ENCODE assay signal across 1 cellular context in genomic region chr14:60734465-60735242, GRCh38.
TF ChIP-seq lines count a peak whose summit lies in the region.

TSS of gene MNAT1 (plus strand) at chr14:60734761. CDS start at chr14:60734863, 102 bp downstream.

TF ChIP-seq in HEK293, 187 proteins besides CTCF, POLR2A, EP300 and RAD21 (continued from another document and continues in another):
- TF ChIP-seq, protein P1, sequence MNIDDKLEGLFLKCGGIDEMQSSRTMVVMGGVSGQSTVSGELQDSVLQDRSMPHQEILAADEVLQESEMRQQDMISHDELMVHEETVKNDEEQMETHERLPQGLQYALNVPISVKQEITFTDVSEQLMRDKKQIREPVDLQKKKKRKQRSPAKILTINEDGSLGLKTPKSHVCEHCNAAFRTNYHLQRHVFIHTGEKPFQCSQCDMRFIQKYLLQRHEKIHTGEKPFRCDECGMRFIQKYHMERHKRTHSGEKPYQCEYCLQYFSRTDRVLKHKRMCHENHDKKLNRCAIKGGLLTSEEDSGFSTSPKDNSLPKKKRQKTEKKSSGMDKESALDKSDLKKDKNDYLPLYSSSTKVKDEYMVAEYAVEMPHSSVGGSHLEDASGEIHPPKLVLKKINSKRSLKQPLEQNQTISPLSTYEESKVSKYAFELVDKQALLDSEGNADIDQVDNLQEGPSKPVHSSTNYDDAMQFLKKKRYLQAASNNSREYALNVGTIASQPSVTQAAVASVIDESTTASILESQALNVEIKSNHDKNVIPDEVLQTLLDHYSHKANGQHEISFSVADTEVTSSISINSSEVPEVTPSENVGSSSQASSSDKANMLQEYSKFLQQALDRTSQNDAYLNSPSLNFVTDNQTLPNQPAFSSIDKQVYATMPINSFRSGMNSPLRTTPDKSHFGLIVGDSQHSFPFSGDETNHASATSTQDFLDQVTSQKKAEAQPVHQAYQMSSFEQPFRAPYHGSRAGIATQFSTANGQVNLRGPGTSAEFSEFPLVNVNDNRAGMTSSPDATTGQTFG (tag by site-specific recombination; IDR thresholded peaks at IDR 0.05; ENCODE audit: borderline replicate concordance), result peak; percentile 29; the same call in 1 of the 2 replicates
- 0 out of 2 replicates have a peak, but pooled peaks have one; percentile 18 for TF ChIP-seq ZNF280D (tag by site-specific recombination; IDR thresholded peaks at IDR 0.05)
- TF ChIP-seq, protein P2, sequence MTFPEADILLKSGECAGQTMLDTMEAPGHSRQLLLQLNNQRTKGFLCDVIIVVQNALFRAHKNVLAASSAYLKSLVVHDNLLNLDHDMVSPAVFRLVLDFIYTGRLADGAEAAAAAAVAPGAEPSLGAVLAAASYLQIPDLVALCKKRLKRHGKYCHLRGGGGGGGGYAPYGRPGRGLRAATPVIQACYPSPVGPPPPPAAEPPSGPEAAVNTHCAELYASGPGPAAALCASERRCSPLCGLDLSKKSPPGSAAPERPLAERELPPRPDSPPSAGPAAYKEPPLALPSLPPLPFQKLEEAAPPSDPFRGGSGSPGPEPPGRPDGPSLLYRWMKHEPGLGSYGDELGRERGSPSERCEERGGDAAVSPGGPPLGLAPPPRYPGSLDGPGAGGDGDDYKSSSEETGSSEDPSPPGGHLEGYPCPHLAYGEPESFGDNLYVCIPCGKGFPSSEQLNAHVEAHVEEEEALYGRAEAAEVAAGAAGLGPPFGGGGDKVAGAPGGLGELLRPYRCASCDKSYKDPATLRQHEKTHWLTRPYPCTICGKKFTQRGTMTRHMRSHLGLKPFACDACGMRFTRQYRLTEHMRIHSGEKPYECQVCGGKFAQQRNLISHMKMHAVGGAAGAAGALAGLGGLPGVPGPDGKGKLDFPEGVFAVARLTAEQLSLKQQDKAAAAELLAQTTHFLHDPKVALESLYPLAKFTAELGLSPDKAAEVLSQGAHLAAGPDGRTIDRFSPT (tag by site-specific recombination; IDR thresholded peaks at IDR 0.05), result peak; percentile 92
- TF ChIP-seq ZNF658 (tag by site-specific recombination; IDR thresholded peaks at IDR 0.05), result no peak
- no peak for TF ChIP-seq MEIS1 (CRISPR knock-in tag; IDR thresholded peaks at IDR 0.05; ENCODE audit: borderline replicate concordance)
- TF ChIP-seq ZIC2 (tag by site-specific recombination; IDR thresholded peaks at IDR 0.05), result 0 out of 2 replicates have a peak, but pooled peaks have one; percentile 21
- TF ChIP-seq REPIN1 (tag by site-specific recombination; IDR thresholded peaks at IDR 0.05; ENCODE audit: low read depth), result peak; percentile 10; the same call in 1 of the 2 replicates
- TF ChIP-seq ZNF211 (tag by site-specific recombination; IDR thresholded peaks at IDR 0.05; ENCODE audit: low read depth), result no peak
- TF ChIP-seq, protein P3, sequence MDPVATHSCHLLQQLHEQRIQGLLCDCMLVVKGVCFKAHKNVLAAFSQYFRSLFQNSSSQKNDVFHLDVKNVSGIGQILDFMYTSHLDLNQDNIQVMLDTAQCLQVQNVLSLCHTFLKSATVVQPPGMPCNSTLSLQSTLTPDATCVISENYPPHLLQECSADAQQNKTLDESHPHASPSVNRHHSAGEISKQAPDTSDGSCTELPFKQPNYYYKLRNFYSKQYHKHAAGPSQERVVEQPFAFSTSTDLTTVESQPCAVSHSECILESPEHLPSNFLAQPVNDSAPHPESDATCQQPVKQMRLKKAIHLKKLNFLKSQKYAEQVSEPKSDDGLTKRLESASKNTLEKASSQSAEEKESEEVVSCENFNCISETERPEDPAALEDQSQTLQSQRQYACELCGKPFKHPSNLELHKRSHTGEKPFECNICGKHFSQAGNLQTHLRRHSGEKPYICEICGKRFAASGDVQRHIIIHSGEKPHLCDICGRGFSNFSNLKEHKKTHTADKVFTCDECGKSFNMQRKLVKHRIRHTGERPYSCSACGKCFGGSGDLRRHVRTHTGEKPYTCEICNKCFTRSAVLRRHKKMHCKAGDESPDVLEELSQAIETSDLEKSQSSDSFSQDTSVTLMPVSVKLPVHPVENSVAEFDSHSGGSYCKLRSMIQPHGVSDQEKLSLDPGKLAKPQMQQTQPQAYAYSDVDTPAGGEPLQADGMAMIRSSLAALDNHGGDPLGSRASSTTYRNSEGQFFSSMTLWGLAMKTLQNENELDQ (tag by site-specific recombination; IDR thresholded peaks at IDR 0.05; ENCODE audit: low read depth), result no peak
- TF ChIP-seq ZNF248 (tag by site-specific recombination; IDR thresholded peaks at IDR 0.05), result no peak
- TF ChIP-seq ZNF571 (tag by site-specific recombination; IDR thresholded peaks at IDR 0.05), result no peak
- no peak for TF ChIP-seq ZNF830 (tag by site-specific recombination; IDR thresholded peaks at IDR 0.05; ENCODE audit: low read depth)
- TF ChIP-seq ZNF335 (tag by site-specific recombination; conservative IDR thresholded peaks at IDR 0.05), result peak; percentile 97
- no peak for TF ChIP-seq ZBTB7A (tag by site-specific recombination; IDR thresholded peaks at IDR 0.05; ENCODE audit: low read depth)
- peak; percentile 66 for TF ChIP-seq ZNF449 (tag by site-specific recombination; IDR thresholded peaks at IDR 0.05)
- TF ChIP-seq, protein P4, sequence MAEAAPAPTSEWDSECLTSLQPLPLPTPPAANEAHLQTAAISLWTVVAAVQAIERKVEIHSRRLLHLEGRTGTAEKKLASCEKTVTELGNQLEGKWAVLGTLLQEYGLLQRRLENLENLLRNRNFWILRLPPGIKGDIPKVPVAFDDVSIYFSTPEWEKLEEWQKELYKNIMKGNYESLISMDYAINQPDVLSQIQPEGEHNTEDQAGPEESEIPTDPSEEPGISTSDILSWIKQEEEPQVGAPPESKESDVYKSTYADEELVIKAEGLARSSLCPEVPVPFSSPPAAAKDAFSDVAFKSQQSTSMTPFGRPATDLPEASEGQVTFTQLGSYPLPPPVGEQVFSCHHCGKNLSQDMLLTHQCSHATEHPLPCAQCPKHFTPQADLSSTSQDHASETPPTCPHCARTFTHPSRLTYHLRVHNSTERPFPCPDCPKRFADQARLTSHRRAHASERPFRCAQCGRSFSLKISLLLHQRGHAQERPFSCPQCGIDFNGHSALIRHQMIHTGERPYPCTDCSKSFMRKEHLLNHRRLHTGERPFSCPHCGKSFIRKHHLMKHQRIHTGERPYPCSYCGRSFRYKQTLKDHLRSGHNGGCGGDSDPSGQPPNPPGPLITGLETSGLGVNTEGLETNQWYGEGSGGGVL (tag by site-specific recombination; IDR thresholded peaks at IDR 0.05), result no peak
- peak; percentile 67 for TF ChIP-seq ZNF76 (tag by site-specific recombination; IDR thresholded peaks at IDR 0.05; ENCODE audit: borderline replicate concordance, low read depth)
- TF ChIP-seq ZBTB1 (tag by site-specific recombination; IDR thresholded peaks at IDR 0.05), result no peak
- no peak for TF ChIP-seq ZNF701 (tag by site-specific recombination; IDR thresholded peaks at IDR 0.05)
- TF ChIP-seq, protein P5, sequence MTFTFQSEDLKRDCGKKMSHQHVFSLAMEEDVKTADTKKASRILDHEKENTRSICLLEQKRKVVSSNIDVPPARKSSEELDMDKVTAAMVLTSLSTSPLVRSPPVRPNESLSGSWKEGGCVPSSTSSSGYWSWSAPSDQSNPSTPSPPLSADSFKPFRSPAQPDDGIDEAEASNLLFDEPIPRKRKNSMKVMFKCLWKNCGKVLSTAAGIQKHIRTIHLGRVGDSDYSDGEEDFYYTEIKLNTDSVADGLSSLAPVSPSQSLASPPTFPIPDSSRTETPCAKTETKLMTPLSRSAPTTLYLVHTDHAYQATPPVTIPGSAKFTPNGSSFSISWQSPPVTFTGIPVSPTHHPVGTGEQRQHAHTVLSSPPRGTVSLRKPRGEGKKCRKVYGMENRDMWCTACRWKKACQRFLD (tag by site-specific recombination; IDR thresholded peaks at IDR 0.05), result no peak
- no peak for TF ChIP-seq ZNF175 (tag by site-specific recombination; IDR thresholded peaks at IDR 0.05)
- TF ChIP-seq, protein P6, sequence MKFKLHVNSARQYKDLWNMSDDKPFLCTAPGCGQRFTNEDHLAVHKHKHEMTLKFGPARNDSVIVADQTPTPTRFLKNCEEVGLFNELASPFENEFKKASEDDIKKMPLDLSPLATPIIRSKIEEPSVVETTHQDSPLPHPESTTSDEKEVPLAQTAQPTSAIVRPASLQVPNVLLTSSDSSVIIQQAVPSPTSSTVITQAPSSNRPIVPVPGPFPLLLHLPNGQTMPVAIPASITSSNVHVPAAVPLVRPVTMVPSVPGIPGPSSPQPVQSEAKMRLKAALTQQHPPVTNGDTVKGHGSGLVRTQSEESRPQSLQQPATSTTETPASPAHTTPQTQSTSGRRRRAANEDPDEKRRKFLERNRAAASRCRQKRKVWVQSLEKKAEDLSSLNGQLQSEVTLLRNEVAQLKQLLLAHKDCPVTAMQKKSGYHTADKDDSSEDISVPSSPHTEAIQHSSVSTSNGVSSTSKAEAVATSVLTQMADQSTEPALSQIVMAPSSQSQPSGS (tag by site-specific recombination; IDR thresholded peaks at IDR 0.05; ENCODE audit: low read depth), result no peak
- TF ChIP-seq, protein P7, sequence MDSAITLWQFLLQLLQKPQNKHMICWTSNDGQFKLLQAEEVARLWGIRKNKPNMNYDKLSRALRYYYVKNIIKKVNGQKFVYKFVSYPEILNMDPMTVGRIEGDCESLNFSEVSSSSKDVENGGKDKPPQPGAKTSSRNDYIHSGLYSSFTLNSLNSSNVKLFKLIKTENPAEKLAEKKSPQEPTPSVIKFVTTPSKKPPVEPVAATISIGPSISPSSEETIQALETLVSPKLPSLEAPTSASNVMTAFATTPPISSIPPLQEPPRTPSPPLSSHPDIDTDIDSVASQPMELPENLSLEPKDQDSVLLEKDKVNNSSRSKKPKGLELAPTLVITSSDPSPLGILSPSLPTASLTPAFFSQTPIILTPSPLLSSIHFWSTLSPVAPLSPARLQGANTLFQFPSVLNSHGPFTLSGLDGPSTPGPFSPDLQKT (IDR thresholded peaks at IDR 0.05; ENCODE audit: borderline replicate concordance, low read depth, low read length), result no peak
- peak; percentile 51 for TF ChIP-seq ZNF629 (tag by site-specific recombination; IDR thresholded peaks at IDR 0.05)
- TF ChIP-seq ZNF48 (tag by site-specific recombination; IDR thresholded peaks at IDR 0.05), result no peak
- TF ChIP-seq ZNF514 (tag by site-specific recombination; IDR thresholded peaks at IDR 0.05), result no peak
- peak; percentile 74; the same call in 1 of the 2 replicates for TF ChIP-seq ZNF391 (tag by site-specific recombination; IDR thresholded peaks at IDR 0.05; ENCODE audit: borderline replicate concordance, low read depth)
- TF ChIP-seq, protein P8, sequence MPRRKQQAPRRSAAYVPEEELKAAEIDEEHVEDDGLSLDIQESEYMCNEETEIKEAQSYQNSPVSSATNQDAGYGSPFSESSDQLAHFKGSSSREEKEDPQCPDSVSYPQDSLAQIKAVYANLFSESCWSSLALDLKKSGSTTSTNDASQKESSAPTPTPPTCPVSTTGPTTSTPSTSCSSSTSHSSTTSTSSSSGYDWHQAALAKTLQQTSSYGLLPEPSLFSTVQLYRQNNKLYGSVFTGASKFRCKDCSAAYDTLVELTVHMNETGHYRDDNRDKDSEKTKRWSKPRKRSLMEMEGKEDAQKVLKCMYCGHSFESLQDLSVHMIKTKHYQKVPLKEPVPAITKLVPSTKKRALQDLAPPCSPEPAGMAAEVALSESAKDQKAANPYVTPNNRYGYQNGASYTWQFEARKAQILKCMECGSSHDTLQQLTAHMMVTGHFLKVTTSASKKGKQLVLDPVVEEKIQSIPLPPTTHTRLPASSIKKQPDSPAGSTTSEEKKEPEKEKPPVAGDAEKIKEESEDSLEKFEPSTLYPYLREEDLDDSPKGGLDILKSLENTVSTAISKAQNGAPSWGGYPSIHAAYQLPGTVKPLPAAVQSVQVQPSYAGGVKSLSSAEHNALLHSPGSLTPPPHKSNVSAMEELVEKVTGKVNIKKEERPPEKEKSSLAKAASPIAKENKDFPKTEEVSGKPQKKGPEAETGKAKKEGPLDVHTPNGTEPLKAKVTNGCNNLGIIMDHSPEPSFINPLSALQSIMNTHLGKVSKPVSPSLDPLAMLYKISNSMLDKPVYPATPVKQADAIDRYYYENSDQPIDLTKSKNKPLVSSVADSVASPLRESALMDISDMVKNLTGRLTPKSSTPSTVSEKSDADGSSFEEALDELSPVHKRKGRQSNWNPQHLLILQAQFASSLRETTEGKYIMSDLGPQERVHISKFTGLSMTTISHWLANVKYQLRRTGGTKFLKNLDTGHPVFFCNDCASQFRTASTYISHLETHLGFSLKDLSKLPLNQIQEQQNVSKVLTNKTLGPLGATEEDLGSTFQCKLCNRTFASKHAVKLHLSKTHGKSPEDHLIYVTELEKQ (tag by site-specific recombination; IDR thresholded peaks at IDR 0.05; ENCODE audit: borderline replicate concordance), result no peak
- no peak for TF ChIP-seq ZNF26 (tag by site-specific recombination; IDR thresholded peaks at IDR 0.05)
- TF ChIP-seq ZBTB17 (tag by site-specific recombination; IDR thresholded peaks at IDR 0.05), result peak; percentile 73; the same call in 1 of the 2 replicates
